In genomic region chr15:71730277-71731144, GRCh38 we compare ENCODE assay signal across 8 cellular contexts.
A peak's percentile ranks its signal among the peaks of the same experiment; 100 is the strongest.
DNase-seq lines count a peak whose midpoint lies in the region; ATAC-seq, FAIRE-seq and TF ChIP-seq lines count a peak whose summit lies in the region.

No MANE protein-coding gene starts in this region.

- intact Hi-C loops in CD8-positive, alpha-beta T cell (cut with DNase I, micrococcal nuclease): loop anchor here (5.0 to 10.0 kb wide), 3 partner anchors 283 to 346 kb away; no protein-coding TSS in a partner anchor
- intact Hi-C loops in Right ventricle myocardium superior (cut with DNase I): loop anchor here (5.0 kb wide), 1 partner anchor 283 kb away; no protein-coding TSS in a partner anchor

- H3K36me3 Mint-ChIP-seq in CD8-positive, alpha-beta T cell: no peaks in the 10 kb centered on the region

- DNase-seq in CD8-positive, alpha-beta T cell: peak in 1 of 7 experiments; percentile 8
- DNase-seq in GM19239 (ENCODE audit: insufficient read length, low spot score): peak; percentile 44
- peak; percentile 70 for DNase-seq in NCI-H226
- DNase-seq in activated T-cell treated with anti-CD3 and anti-CD28 coated beads, Interleukin-2, amount 50 U/mL, for 48 hours: peak; percentile 22 to 27
- DNase-seq in Right ventricle myocardium superior: no peak
- DNase-seq in renal cortical epithelial cell (ENCODE audit: low read depth): peak; percentile 73

- H3K27ac ChIP-seq in CD8-positive, alpha-beta T cell (ENCODE audit: low read depth, low read length): no peak overlapping the region

- peak; percentile 85 for FAIRE-seq in GM19239 (lab: Jason Lieb, UNC)

- H3K4me3 ChIP-seq in CD8-positive, alpha-beta T cell (ENCODE audit: low read depth, low read length): no peak overlapping the region

- no peak for ATAC-seq in CD8-positive, alpha-beta T cell
- ATAC-seq in Right ventricle myocardium superior (ENCODE audit: poor library complexity): peak; percentile 87
- ATAC-seq in GM21576 (IDR thresholded peaks at IDR 0.05; ENCODE audit: unreplicated experiment): no peak
- ATAC-seq in GM21526 (IDR thresholded peaks at IDR 0.05; ENCODE audit: low FRiP score, unreplicated experiment): no peak

- POLR2A ChIA-PET in CD8-positive, alpha-beta T cell (lab: Charles Lee): no interaction called here

- H3K27me3 ChIP-seq in CD8-positive, alpha-beta T cell (ENCODE audit: insufficient read depth, low read length): no peaks in the 10 kb centered on the region

- no peaks in the 10 kb centered on the region for H3K36me3 ChIP-seq in CD8-positive, alpha-beta T cell (ENCODE audit: insufficient read depth, low read length)

- no peaks in the 10 kb centered on the region for H3K9me3 ChIP-seq in CD8-positive, alpha-beta T cell (ENCODE audit: low read length)

- H3K27me3 Mint-ChIP-seq in CD8-positive, alpha-beta T cell (ENCODE audit: low read depth): peaks cover 15% of the 10 kb centered on the region

- no peaks in the 10 kb centered on the region for H3K4me1 ChIP-seq in CD8-positive, alpha-beta T cell (ENCODE audit: insufficient read depth, low read length)

- peak; percentile 58 for TF ChIP-seq CTCF in CD8-positive, alpha-beta T cell (IDR thresholded peaks at IDR 0.05)

- H3K27ac Mint-ChIP-seq in CD8-positive, alpha-beta T cell: no peak overlapping the region

- H3K4me1 Mint-ChIP-seq in CD8-positive, alpha-beta T cell (ENCODE audit: low read depth): no peaks in the 10 kb centered on the region

- no peak overlapping the region for H3K4me3 Mint-ChIP-seq in CD8-positive, alpha-beta T cell

- CTCF ChIA-PET in CD8-positive, alpha-beta T cell (lab: Charles Lee): interaction anchor here (0.7 to 3.3 kb wide), 4 partner anchors 10 to 426 kb away, joined by 3 to 14 read pairs (median 4); no protein-coding TSS in a partner anchor

- H3K9me3 Mint-ChIP-seq in CD8-positive, alpha-beta T cell: no peaks in the 10 kb centered on the region
